Comparison of ENCODE assay signal across 20 cellular contexts in genomic region chr17:82946081-82946480, GRCh38.
DNase-seq lines count a peak whose midpoint lies in the region; ATAC-seq and TF ChIP-seq lines count a peak whose summit lies in the region.
"Had no signal": no experiment of that assay in that cellular context is flagged by ENCODE, and none has a peak within 500 bp of the region (broad histone marks: within the 10 kb centered on the region; RNA-seq: fewer than 3 reads in every experiment).

No MANE protein-coding gene starts in this region.

- CTCF ChIA-PET in Caco-2 (lab: Charles Lee) = interaction anchor here (0.8 kb wide), 1 partner anchor 164 kb away, joined by 3 read pairs; no protein-coding TSS in a partner anchor

- intact Hi-C loops in Caco-2 (cut with micrococcal nuclease; ENCODE audit: unreplicated experiment) = no loop called here

- peaks cover 40 to 53% of the 10 kb centered on the region in 2 donors for H3K36me3 Mint-ChIP-seq in activated T-cell treated with anti-CD3 and anti-CD28 coated beads, Interleukin-2, amount 50 U/mL, for 72 hours (ENCODE audit: insufficient read depth in 2 of 2)
- H3K36me3 Mint-ChIP-seq in Caco-2 (ENCODE audit: insufficient read depth, unreplicated experiment) = peaks cover 61% of the 10 kb centered on the region
- peaks cover 24% of the 10 kb centered on the region for H3K36me3 Mint-ChIP-seq in central memory CD8-positive, alpha-beta T cell (ENCODE audit: insufficient read depth)
- H3K36me3 Mint-ChIP-seq in progenitor cell of endocrine pancreas (ENCODE audit: insufficient read depth) = peaks cover 72% of the 10 kb centered on the region

- H3K36me3 ChIP-seq in Caco-2 (ENCODE audit: control insufficient read depth, insufficient read depth, low read length) = peaks cover 15% of the 10 kb centered on the region

- H3K27me3 ChIP-seq in Caco-2 (replicated peaks; ENCODE audit: control insufficient read depth, insufficient read depth, low read length) = no peaks in the 10 kb centered on the region
- H3K27me3 ChIP-seq: BE2C; BLaER1 treated with 17β-estradiol and CSF1 and Interleukin-3, amounts not matched to agents 10 nM and 100 nM had no signal

- H3K4me3 ChIP-seq in Caco-2 (ENCODE audit: low read depth, low read length) = no peak overlapping the region
- H3K4me3 ChIP-seq: GM23248 had no signal

- H3K9me3 ChIP-seq in Caco-2 = peaks cover 20% of the 10 kb centered on the region

- TF ChIP-seq CTCF in Caco-2 (IDR thresholded peaks at IDR 0.05; ENCODE audit: insufficient read depth in 1 of 2, low read depth in 1 of 2, low read length in 1 of 2, severe bottlenecking in 1 of 2, unreplicated experiment in 1 of 2) (no peak), progenitor cell of endocrine pancreas (IDR thresholded peaks at IDR 0.05; ENCODE audit: unreplicated experiment) (no peak)

- no peaks in the 10 kb centered on the region for H3K27me3 Mint-ChIP-seq in activated T-cell treated with anti-CD3 and anti-CD28 coated beads, Interleukin-2, amount 50 U/mL, for 72 hours (ENCODE audit: low read depth)
- H3K27me3 Mint-ChIP-seq in Caco-2 (ENCODE audit: insufficient read depth, unreplicated experiment) (no peaks in the 10 kb centered on the region), progenitor cell of endocrine pancreas (no peaks in the 10 kb centered on the region)
- no peaks in the 10 kb centered on the region for H3K27me3 Mint-ChIP-seq in central memory CD8-positive, alpha-beta T cell
- H3K27me3 Mint-ChIP-seq: CD4-positive, alpha-beta T cell had no signal

- ATAC-seq in activated T-cell treated with anti-CD3 and anti-CD28 coated beads, Interleukin-2, amount 50 U/mL, for 72 hours (replicated peaks in 1 of 2) = no peak
- no peak for ATAC-seq in central memory CD8-positive, alpha-beta T cell (replicated peaks; ENCODE audit: extremely low read depth, poor library complexity, severe bottlenecking)
- ATAC-seq in GM18861 (IDR thresholded peaks at IDR 0.05; ENCODE audit: unreplicated experiment) = no peak

- peak overlapping the region; percentile 15 for H3K27ac Mint-ChIP-seq in activated T-cell treated with anti-CD3 and anti-CD28 coated beads, Interleukin-2, amount 50 U/mL, for 72 hours
- no peak overlapping the region for H3K27ac Mint-ChIP-seq in Caco-2 (ENCODE audit: unreplicated experiment)
- H3K27ac Mint-ChIP-seq in central memory CD8-positive, alpha-beta T cell (ENCODE audit: low read depth) = peak overlapping the region; percentile 11
- H3K27ac Mint-ChIP-seq in progenitor cell of endocrine pancreas = peak overlapping the region; percentile 8
- H3K27ac Mint-ChIP-seq: CD14-positive monocyte; CD4-positive, alpha-beta T cell had no signal

- no peaks in the 10 kb centered on the region for H3K4me1 ChIP-seq in Caco-2
- H3K4me1 ChIP-seq: BE2C had no signal

- no peaks in the 10 kb centered on the region for H3K4me1 Mint-ChIP-seq in activated T-cell treated with anti-CD3 and anti-CD28 coated beads, Interleukin-2, amount 50 U/mL, for 72 hours (ENCODE audit: low read depth)
- H3K4me1 Mint-ChIP-seq in Caco-2 (ENCODE audit: low read depth, unreplicated experiment) = no peaks in the 10 kb centered on the region
- H3K4me1 Mint-ChIP-seq in central memory CD8-positive, alpha-beta T cell = peaks cover 4% of the 10 kb centered on the region
- no peaks in the 10 kb centered on the region for H3K4me1 Mint-ChIP-seq in progenitor cell of endocrine pancreas (ENCODE audit: low read depth)
- H3K4me1 Mint-ChIP-seq: CD14-positive monocyte had no signal

- no peak for DNase-seq in activated T-cell treated with anti-CD3 and anti-CD28 coated beads, Interleukin-2, amount 50 U/mL, for 72 hours
- no peak for DNase-seq in activated T-cell treated with anti-CD3 and anti-CD28 coated beads, Interleukin-2, amount 50 U/mL, for 48 hours
- DNase-seq in Caco-2 = no peak
- DNase-seq in central memory CD8-positive, alpha-beta T cell (ENCODE audit: low spot score in 2 of 2) = no peak
- no peak for DNase-seq in progenitor cell of endocrine pancreas (ENCODE audit: low spot score, unreplicated experiment)
- no peak for DNase-seq in NK-92 treated with Interleukin-12 subunit alpha and Interleukin-12 subunit beta, amount 100 ng/mL, for 24 hours (lab: John Stamatoyannopoulos, UW)
- no peak for DNase-seq in LoVo (ENCODE audit: low spot score)
- DNase-seq: ACHN; AML-193; BE2C; CD4-positive, alpha-beta T cell; COR-L47; DMS153; DND-41; GM23248; H7; HCEC 1CT had no signal

- H3K9me3 Mint-ChIP-seq in activated T-cell treated with anti-CD3 and anti-CD28 coated beads, Interleukin-2, amount 50 U/mL, for 72 hours = peaks cover 11 to 16% of the 10 kb centered on the region in 2 donors
- H3K9me3 Mint-ChIP-seq in Caco-2 (ENCODE audit: unreplicated experiment) (peaks cover 38% of the 10 kb centered on the region), progenitor cell of endocrine pancreas (ENCODE audit: low read depth) (peaks cover 58% of the 10 kb centered on the region)
- peaks cover 28% of the 10 kb centered on the region for H3K9me3 Mint-ChIP-seq in central memory CD8-positive, alpha-beta T cell

- TSS peak; percentile 13 for BruUV-seq in Caco-2 (replicated peaks; lab: Mats Ljungman, UMichigan)

- POLR2A ChIA-PET in Caco-2 (lab: Charles Lee) = no interaction called here

- H3K4me3 Mint-ChIP-seq in activated T-cell treated with anti-CD3 and anti-CD28 coated beads, Interleukin-2, amount 50 U/mL, for 72 hours = no peak overlapping the region
- H3K4me3 Mint-ChIP-seq in Caco-2 (ENCODE audit: unreplicated experiment) (no peak overlapping the region), progenitor cell of endocrine pancreas (ENCODE audit: low read depth) (no peak overlapping the region)
- H3K4me3 Mint-ChIP-seq in central memory CD8-positive, alpha-beta T cell = no peak overlapping the region
- H3K4me3 Mint-ChIP-seq: CD14-positive monocyte; CD4-positive, alpha-beta T cell had no signal
